8 cellular contexts compared by ENCODE assay signal in the genomic region with DNA sequence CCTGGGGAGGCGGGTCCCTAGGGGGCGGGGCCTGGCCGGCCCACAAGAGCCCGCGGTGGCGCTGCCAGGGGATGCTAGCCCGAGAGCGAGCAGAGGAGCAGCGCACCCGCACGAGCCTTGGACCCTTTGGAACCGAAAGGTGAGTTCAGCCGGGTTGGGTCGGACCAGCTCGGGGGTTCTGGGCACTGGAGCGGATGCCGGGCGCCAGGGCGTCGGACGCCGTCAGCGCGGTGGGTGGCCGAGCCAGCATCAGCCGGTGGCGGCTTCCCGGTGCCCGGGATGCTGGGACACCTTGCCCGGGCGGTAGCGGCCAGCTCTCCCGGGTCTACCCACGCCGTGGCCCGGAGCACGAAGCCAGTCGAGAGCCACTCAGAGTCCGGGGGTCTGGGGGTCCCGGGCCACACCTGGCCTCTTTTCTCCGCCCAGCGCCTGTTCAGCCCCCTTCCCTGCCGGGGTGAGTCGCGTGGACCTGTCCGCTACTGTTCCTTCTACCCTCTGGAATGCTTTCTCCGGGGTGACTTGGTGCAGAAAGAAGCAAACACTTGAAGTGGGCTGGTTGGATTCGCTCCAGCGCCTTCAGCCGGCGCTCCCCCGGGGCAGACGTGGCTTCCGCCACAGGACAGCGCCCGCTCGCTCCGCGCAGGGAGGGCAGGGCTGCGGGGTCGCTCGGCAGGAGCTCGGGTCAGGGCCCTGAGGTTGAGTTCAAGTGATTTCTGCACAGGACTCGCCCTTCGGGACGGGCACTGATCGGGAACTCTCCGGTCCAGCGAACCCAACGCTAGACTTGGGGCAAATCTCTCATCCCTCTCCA. TPM values are rescaled to one million over a fixed set of nuclear protein-coding genes. Genes with fewer than 3 reads are reported as not detected.
DNase-seq lines count a peak whose midpoint lies in the region; ATAC-seq and TF ChIP-seq lines count a peak whose summit lies in the region.

A gene with protein sequence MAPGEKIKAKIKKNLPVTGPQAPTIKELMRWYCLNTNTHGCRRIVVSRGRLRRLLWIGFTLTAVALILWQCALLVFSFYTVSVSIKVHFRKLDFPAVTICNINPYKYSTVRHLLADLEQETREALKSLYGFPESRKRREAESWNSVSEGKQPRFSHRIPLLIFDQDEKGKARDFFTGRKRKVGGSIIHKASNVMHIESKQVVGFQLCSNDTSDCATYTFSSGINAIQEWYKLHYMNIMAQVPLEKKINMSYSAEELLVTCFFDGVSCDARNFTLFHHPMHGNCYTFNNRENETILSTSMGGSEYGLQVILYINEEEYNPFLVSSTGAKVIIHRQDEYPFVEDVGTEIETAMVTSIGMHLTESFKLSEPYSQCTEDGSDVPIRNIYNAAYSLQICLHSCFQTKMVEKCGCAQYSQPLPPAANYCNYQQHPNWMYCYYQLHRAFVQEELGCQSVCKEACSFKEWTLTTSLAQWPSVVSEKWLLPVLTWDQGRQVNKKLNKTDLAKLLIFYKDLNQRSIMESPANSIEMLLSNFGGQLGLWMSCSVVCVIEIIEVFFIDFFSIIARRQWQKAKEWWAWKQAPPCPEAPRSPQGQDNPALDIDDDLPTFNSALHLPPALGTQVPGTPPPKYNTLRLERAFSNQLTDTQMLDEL (plus strand): TSS at position 71 of the 811 bp plus-strand sequence. CDS start 3,527 bp downstream, outside the sequence.

- H3K36me3 ChIP-seq in colonic mucosa = no peaks in the 10 kb centered on the region
- H3K36me3 ChIP-seq in mucosa of stomach (ENCODE audit: control insufficient read depth, insufficient read depth, low read length) = no peaks in the 10 kb centered on the region
- no peaks in the 10 kb centered on the region for H3K36me3 ChIP-seq in effector memory CD4-positive, alpha-beta T cell (ENCODE audit: control insufficient read depth, insufficient read depth, low read length)

- TF ChIP-seq CTCF in NB4 (IDR thresholded peaks at IDR 0.05; ENCODE audit: low read depth, low read length) (no peak), colonic mucosa (IDR thresholded peaks at IDR 0.05) (peak; percentile 62)

- no peak for TF ChIP-seq POLR2A in NB4 (IDR thresholded peaks at IDR 0.05; ENCODE audit: extremely low read depth, insufficient read length)

- H3K4me3 ChIP-seq in NB4 (ENCODE audit: low read depth, low read length) = no peak within 1 kb of the TSS
- H3K4me3 ChIP-seq in colonic mucosa = peak within 1 kb of the TSS; percentile 63
- peak within 1 kb of the TSS; percentile 16 for H3K4me3 ChIP-seq in mucosa of stomach (ENCODE audit: low read length)
- H3K4me3 ChIP-seq in effector memory CD4-positive, alpha-beta T cell (ENCODE audit: insufficient read depth, low read depth, low read length, poor library complexity, severe bottlenecking) = no peak within 1 kb of the TSS

- peak; percentile 14 for DNase-seq in ACHN
- DNase-seq in NB4 (ENCODE audit: low read depth) = peak; percentile 4
- DNase-seq in colonic mucosa = peak; percentile 20
- DNase-seq in NAMALWA (ENCODE audit: low spot score) = no peak
- DNase-seq in foreskin melanocyte = no peak
- DNase-seq in effector memory CD4-positive, alpha-beta T cell = no peak

- H3K4me1 ChIP-seq in colonic mucosa (peaks cover 12% of the 10 kb centered on the region), mucosa of stomach (ENCODE audit: control insufficient read depth, insufficient read depth, low read length) (peaks cover 8% of the 10 kb centered on the region)
- peaks cover 9% of the 10 kb centered on the region for H3K4me1 ChIP-seq in effector memory CD4-positive, alpha-beta T cell (ENCODE audit: control insufficient read depth, insufficient read depth, low read length, poor library complexity, severe bottlenecking)

- in situ Hi-C loops in ACHN (cut with HindIII; ENCODE audit: low pct_ligation_motif_present, low pct_unique_long_range_greater_than_20kb, low sequenced_read_pairs) = loop anchor here (25.0 kb wide), 1 partner anchor 254 kb away; no protein-coding TSS in a partner anchor

- peaks cover 7% of the 10 kb centered on the region for H3K27me3 ChIP-seq in colonic mucosa
- peaks cover 54% of the 10 kb centered on the region for H3K27me3 ChIP-seq in mucosa of stomach (ENCODE audit: control insufficient read depth, insufficient read depth, low read length)
- H3K27me3 ChIP-seq in effector memory CD4-positive, alpha-beta T cell (replicated peaks; ENCODE audit: control insufficient read depth, insufficient read depth, low read length, poor library complexity, severe bottlenecking) = peaks cover 40% of the 10 kb centered on the region

- intact Hi-C loops in colonic mucosa (cut with DNase I) = loop anchor here (1.0 kb wide), 1 partner anchor 251 kb away; no protein-coding TSS in a partner anchor

- H3K27ac ChIP-seq in colonic mucosa = no peak within 1 kb of the TSS
- H3K27ac ChIP-seq in effector memory CD4-positive, alpha-beta T cell (ENCODE audit: insufficient read depth, low read length, poor library complexity, severe bottlenecking) = no peak within 1 kb of the TSS

- H3K9me3 ChIP-seq in colonic mucosa = no peaks in the 10 kb centered on the region
- H3K9me3 ChIP-seq in mucosa of stomach (ENCODE audit: control insufficient read depth, low read length) = no peaks in the 10 kb centered on the region
- no peaks in the 10 kb centered on the region for H3K9me3 ChIP-seq in effector memory CD4-positive, alpha-beta T cell (ENCODE audit: control insufficient read depth, low read length)

- H3K9ac ChIP-seq in colonic mucosa (ENCODE audit: low read depth in 2 of 2, low read length in 2 of 2) = peak within 1 kb of the TSS in 1 of 2 donors; percentile 33
- H3K9ac ChIP-seq in mucosa of stomach (ENCODE audit: low read length) = no peak within 1 kb of the TSS

- ATAC-seq in GM18909 (IDR thresholded peaks at IDR 0.05; ENCODE audit: poor library complexity, unreplicated experiment) = peak; percentile 21

RNA-seq across cellular contexts. Expression of the gene that starts here (rescaled TPM):
- total RNA-seq in colonic mucosa = 1 to 10 TPM; 2.0 to 3.4 TPM

Comparison
In these comparisons a context has a peak if more than half of its experiments do, and no peak if none do; other contexts are left out.
1. DNase-seq: peak in ACHN (single experiment), NB4 (single experiment) and colonic mucosa (single experiment); none in NAMALWA (single experiment), foreskin melanocyte (single experiment) and effector memory CD4-positive, alpha-beta T cell (0 of 3).
2. H3K4me3 ChIP-seq: peak in colonic mucosa (single experiment) and mucosa of stomach (single experiment); none in NB4 (single experiment) and effector memory CD4-positive, alpha-beta T cell (single experiment).